Comparison of ENCODE assay signal across 9 cellular contexts in the genomic region with DNA sequence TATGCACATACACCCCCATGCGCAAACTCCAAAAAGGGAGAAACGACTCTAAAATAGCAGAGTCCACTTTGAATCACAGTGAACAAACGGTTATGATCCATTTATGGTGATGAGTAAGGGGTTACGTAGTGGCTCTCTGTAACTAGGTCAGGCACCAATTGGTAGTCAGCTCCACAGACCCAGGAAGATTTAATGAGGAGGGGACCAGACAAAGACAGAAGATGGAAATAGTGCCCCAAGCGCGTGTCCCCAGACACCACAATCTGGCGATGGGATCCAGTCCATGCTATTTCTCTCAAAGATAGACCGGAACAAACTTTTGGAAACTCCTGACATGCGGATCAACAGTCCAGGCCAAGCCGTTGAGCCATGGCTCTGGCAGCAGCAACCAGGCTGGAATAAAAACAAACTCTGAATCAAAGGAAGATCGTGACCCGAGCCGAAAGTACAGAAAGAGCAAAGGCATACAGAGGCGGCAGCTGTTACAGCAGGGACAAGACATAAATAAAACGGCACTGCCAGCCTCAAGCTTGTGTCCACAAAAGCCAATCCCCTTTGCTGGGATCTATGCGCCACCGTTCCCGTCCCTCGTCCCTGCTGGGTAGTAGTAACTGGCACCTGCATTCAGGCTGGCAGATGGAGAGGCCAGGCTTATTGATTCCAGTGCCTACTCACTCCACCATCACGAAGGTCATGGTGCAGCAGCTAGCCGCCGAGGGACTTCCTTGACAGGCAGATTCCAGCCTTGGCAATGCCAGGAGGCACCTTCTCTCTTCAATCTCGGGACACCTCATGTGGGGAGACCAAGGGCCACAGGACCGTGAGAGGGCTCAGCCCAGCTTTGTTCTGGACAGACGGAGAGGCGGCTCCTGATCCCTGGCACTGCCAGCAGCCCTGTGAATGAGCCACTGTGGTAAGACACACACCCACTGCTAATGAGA. TPM values are rescaled to one million over a fixed set of nuclear protein-coding genes. Genes with fewer than 3 reads are reported as not detected.
A peak's percentile ranks its signal among the peaks of the same experiment; 100 is the strongest.
DNase-seq lines count a peak whose midpoint lies in the region; ATAC-seq, FAIRE-seq and TF ChIP-seq lines count a peak whose summit lies in the region.
"Had no signal": no experiment of that assay in that cellular context is flagged by ENCODE, and none has a peak within 500 bp of the region (broad histone marks: within the 10 kb centered on the region; RNA-seq: fewer than 3 reads in every experiment).

No MANE protein-coding gene starts in this region.

- H3K27ac Mint-ChIP-seq in glutamatergic neuron (ENCODE audit: unreplicated experiment), result no peak overlapping the region

- no peak for FAIRE-seq in H54 (lab: Jason Lieb, UNC)

- H3K9me3 Mint-ChIP-seq in glutamatergic neuron (ENCODE audit: unreplicated experiment), result no peaks in the 10 kb centered on the region

- no peak for TF ChIP-seq POLR2A in H54 (IDR thresholded peaks at IDR 0.05; ENCODE audit: low read depth, low read length)

- peaks cover 16% of the 10 kb centered on the region for H3K4me1 Mint-ChIP-seq in glutamatergic neuron (ENCODE audit: low read depth, unreplicated experiment)

- H3K4me3 ChIP-seq in skeletal muscle cell (ENCODE audit: low read depth, low read length), result no peak overlapping the region

- TF ChIP-seq CTCF in glutamatergic neuron (IDR thresholded peaks at IDR 0.05; ENCODE audit: partially characterized antibody, unreplicated experiment), result no peak

- H3K36me3 Mint-ChIP-seq in glutamatergic neuron (ENCODE audit: unreplicated experiment), result no peaks in the 10 kb centered on the region

- DNase-seq in G401 (ENCODE audit: low spot score) (peak; percentile 73), cerebellar cortex (ENCODE audit: low spot score) (peak; percentile 63), left lobe of liver (ENCODE audit: low spot score) (no peak), skeletal muscle cell (ENCODE audit: low read depth) (peak; percentile 22), glutamatergic neuron (no peak), H54 (ENCODE audit: insufficient read length, low spot score) (no peak), HuH-7.5 (ENCODE audit: low spot score) (no peak)
- DNase-seq: NCI-H2107 had no signal

- H3K27me3 Mint-ChIP-seq in glutamatergic neuron (ENCODE audit: unreplicated experiment), result peaks cover 1% of the 10 kb centered on the region

- ATAC-seq in left lobe of liver, result peak; percentile 26
- ATAC-seq in HG02973 (IDR thresholded peaks at IDR 0.05; ENCODE audit: unreplicated experiment), result no peak

- in situ Hi-C loops in G401 (cut with HindIII; ENCODE audit: low sequenced_read_pairs), result no loop called here

- H3K4me3 Mint-ChIP-seq in glutamatergic neuron (ENCODE audit: unreplicated experiment), result no peak overlapping the region

RNA-seq across cellular contexts. Expression of a gene that starts 50.2 kb away (rescaled TPM):
- total RNA-seq in G401 (2014; rRNA removed; shearing (Covaris generic)), result not detected in 2 replicates
- total RNA-seq in left lobe of liver (2.4 TPM), glutamatergic neuron (ENCODE audit: unreplicated experiment) (2.6 TPM)

Comparison
In these comparisons a context has a peak if more than half of its experiments do, and no peak if none do; other contexts are left out.
1. DNase-seq: peak in G401 (single experiment), cerebellar cortex (single experiment) and skeletal muscle cell (single experiment); none in left lobe of liver (single experiment), glutamatergic neuron (single experiment), H54 (single experiment) and HuH-7.5 (single experiment).